In the genomic region with DNA sequence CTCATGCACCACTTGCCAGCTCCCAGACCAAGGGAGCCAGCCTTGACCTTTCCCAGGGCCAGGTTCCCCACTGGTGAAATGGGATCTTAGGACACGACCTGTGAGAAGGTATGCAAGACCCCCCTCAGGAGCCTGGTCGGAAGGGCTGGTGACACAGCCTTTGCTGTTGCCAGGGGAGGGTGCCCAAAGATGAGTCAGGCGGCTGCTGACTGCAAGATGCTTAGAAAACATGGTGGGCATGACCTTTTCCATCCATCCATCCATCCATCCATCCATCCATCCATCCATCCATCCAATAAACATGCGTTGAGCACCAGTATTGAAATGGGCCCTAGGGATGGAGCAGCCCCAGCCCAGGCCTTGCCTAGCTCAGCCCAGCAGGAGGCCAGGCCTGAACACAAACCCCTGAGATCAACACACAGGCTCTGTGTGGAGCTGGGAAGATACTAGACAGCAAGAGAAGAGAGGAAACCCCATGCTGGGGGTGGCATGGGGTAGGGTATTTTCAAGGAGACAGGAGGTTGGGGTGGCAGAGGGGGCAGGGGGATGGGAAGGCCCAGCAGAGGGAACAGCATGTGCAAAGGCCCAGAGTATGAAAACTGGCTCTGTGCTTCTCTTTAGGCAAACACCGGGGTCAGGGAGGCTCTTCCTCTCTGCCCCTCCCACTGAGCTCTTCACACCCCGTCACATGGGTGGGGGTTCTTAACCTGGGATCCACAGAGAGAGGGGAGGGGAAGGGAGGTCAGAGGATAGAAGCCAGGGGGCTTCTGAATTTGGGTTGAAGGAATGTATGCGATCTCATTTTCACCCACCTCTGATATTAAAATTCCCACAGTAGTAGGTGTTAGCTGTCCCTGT, we compare ENCODE assay signal across 1 cellular context.
TF ChIP-seq lines count a peak whose summit lies in the region.

No MANE protein-coding gene starts in this region.

TF ChIP-seq in SK-N-SH, 30 proteins besides CTCF, POLR2A, EP300 and RAD21:
- no peak for TF ChIP-seq POLR2AphosphoS5 (IDR thresholded peaks at IDR 0.05; ENCODE audit: low read depth, low read length)
- TF ChIP-seq RFX5 (IDR thresholded peaks at IDR 0.05; ENCODE audit: low read length), result no peak
- TF ChIP-seq RXRA (IDR thresholded peaks at IDR 0.05; ENCODE audit: borderline replicate concordance, low read depth), result no peak
- TF ChIP-seq SMC3 (IDR thresholded peaks at IDR 0.05; ENCODE audit: low read depth, low read length), result no peak
- TF ChIP-seq GABPA (IDR thresholded peaks at IDR 0.05; ENCODE audit: low read depth), result no peak
- TF ChIP-seq, protein P1, sequence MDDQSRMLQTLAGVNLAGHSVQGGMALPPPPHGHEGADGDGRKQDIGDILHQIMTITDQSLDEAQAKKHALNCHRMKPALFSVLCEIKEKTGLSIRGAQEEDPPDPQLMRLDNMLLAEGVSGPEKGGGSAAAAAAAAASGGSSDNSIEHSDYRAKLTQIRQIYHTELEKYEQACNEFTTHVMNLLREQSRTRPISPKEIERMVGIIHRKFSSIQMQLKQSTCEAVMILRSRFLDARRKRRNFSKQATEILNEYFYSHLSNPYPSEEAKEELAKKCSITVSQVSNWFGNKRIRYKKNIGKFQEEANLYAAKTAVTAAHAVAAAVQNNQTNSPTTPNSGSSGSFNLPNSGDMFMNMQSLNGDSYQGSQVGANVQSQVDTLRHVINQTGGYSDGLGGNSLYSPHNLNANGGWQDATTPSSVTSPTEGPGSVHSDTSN (IDR thresholded peaks at IDR 0.05), result no peak
- TF ChIP-seq NFIC (IDR thresholded peaks at IDR 0.05; ENCODE audit: borderline replicate concordance), result no peak
- no peak for TF ChIP-seq CHD2 (IDR thresholded peaks at IDR 0.05; ENCODE audit: low read length, partially characterized antibody)
- no peak for TF ChIP-seq NRF1 (IDR thresholded peaks at IDR 0.05; ENCODE audit: low read depth, low read length)
- TF ChIP-seq SIN3A (IDR thresholded peaks at IDR 0.05; ENCODE audit: borderline replicate concordance, low read depth, low read length), result no peak
- TF ChIP-seq, protein P2, sequence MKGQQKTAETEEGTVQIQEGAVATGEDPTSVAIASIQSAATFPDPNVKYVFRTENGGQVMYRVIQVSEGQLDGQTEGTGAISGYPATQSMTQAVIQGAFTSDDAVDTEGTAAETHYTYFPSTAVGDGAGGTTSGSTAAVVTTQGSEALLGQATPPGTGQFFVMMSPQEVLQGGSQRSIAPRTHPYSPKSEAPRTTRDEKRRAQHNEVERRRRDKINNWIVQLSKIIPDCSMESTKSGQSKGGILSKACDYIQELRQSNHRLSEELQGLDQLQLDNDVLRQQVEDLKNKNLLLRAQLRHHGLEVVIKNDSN (IDR thresholded peaks at IDR 0.05; ENCODE audit: borderline replicate concordance, low read depth), result no peak
- TF ChIP-seq, protein P3, sequence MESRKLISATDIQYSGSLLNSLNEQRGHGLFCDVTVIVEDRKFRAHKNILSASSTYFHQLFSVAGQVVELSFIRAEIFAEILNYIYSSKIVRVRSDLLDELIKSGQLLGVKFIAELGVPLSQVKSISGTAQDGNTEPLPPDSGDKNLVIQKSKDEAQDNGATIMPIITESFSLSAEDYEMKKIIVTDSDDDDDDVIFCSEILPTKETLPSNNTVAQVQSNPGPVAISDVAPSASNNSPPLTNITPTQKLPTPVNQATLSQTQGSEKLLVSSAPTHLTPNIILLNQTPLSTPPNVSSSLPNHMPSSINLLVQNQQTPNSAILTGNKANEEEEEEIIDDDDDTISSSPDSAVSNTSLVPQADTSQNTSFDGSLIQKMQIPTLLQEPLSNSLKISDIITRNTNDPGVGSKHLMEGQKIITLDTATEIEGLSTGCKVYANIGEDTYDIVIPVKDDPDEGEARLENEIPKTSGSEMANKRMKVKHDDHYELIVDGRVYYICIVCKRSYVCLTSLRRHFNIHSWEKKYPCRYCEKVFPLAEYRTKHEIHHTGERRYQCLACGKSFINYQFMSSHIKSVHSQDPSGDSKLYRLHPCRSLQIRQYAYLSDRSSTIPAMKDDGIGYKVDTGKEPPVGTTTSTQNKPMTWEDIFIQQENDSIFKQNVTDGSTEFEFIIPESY (IDR thresholded peaks at IDR 0.05; ENCODE audit: borderline replicate concordance, low read depth), result no peak
- TF ChIP-seq TCF12 (IDR thresholded peaks at IDR 0.05), result no peak
